In the genomic region with DNA sequence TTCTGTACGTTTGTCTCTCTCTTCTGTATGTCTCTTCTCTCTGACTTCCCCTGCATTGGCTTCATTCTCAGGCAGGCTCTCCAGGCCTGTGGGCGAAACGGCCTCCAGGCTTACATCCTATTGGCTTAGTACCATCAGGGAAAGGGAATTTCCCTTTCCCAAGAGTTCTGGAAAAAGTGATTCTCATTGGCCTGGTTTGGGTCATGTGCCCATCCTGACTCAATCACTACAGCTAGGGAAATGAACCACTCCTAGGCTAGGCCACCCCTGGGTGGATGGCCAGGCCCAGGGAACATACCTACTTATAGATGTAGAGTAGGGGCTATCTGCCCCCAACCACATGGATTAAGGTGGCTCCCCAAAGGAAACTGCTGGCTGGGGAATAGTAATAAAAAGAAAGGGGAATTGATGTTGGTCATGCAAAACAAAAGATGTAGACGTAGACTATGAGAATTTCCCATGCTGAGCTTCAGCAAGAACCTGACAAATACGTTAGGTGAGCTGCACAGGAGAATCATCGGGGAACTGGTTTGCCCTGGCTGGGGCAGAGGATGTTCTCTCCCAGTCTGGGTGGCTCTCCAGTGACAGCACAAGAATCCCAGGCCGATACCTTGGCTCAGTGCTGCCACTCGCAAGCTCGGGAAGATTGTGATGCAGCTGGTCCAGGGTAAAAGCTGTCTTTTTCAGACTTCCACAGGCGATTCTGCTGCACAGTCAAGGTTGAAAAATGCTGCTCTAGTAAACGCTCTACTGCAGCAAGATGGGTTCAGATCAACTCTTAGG, we compare ENCODE assay signal across 9 cellular contexts. TPM values are rescaled to one million over a fixed set of nuclear protein-coding genes. Genes with fewer than 3 reads are reported as not detected.
A peak's percentile ranks its signal among the peaks of the same experiment; 100 is the strongest.
DNase-seq lines count a peak whose midpoint lies in the region; ATAC-seq and TF ChIP-seq lines count a peak whose summit lies in the region.
"Had no signal": no experiment of that assay in that cellular context is flagged by ENCODE, and none has a peak within 500 bp of the region (broad histone marks: within the 10 kb centered on the region; RNA-seq: fewer than 3 reads in every experiment).

No MANE protein-coding gene starts in this region.

- H3K36me3 ChIP-seq in stomach: no peaks in the 10 kb centered on the region

- H3K4me3 Mint-ChIP-seq in activated CD4-positive, alpha-beta memory T cell treated with anti-CD3 and anti-CD28 coated beads, Interleukin-2, amount 10 ng/mL, durations not matched to agents 7 days and 5 days: no peak overlapping the region
- H3K4me3 Mint-ChIP-seq in activated CD4-positive, alpha-beta memory T cell treated with anti-CD3 and anti-CD28 coated beads for 36 hours: no peak overlapping the region
- H3K4me3 Mint-ChIP-seq in activated CD8-positive, alpha-beta T cell treated with anti-CD3 and anti-CD28 coated beads, Interleukin-2, amount 10 ng/mL, durations not matched to agents 7 days and 5 days: no peak overlapping the region
- H3K4me3 Mint-ChIP-seq in activated CD8-positive, alpha-beta memory T cell treated with anti-CD3 and anti-CD28 coated beads, Interleukin-2, amount 10 ng/mL, durations not matched to agents 7 days and 5 days: no peak overlapping the region

- H3K27me3 ChIP-seq in foreskin keratinocyte (no peaks in the 10 kb centered on the region), stomach (no peaks in the 10 kb centered on the region)

- TF ChIP-seq CTCF in foreskin keratinocyte (conservative IDR thresholded peaks at IDR 0.05) (no peak), stomach (IDR thresholded peaks at IDR 0.05) (no peak)

- peaks cover 2% of the 10 kb centered on the region for H3K36me3 Mint-ChIP-seq in activated CD4-positive, alpha-beta memory T cell treated with anti-CD3 and anti-CD28 coated beads, Interleukin-2, amount 10 ng/mL, durations not matched to agents 7 days and 5 days (ENCODE audit: low read depth)
- H3K36me3 Mint-ChIP-seq in activated CD4-positive, alpha-beta memory T cell treated with anti-CD3 and anti-CD28 coated beads for 36 hours: peaks cover 6% of the 10 kb centered on the region
- H3K36me3 Mint-ChIP-seq in activated CD8-positive, alpha-beta T cell treated with anti-CD3 and anti-CD28 coated beads, Interleukin-2, amount 10 ng/mL, durations not matched to agents 7 days and 5 days (ENCODE audit: low read depth): peaks cover 3% of the 10 kb centered on the region
- H3K36me3 Mint-ChIP-seq in activated CD8-positive, alpha-beta memory T cell treated with anti-CD3 and anti-CD28 coated beads, Interleukin-2, amount 10 ng/mL, durations not matched to agents 7 days and 5 days: peaks cover 2% of the 10 kb centered on the region

- TF ChIP-seq EP300 in stomach (IDR thresholded peaks at IDR 0.05): no peak

- CTCF ChIA-PET in activated CD4-positive, alpha-beta memory T cell treated with anti-CD3 and anti-CD28 coated beads, Interleukin-2, amount 10 ng/mL, durations not matched to agents 7 days and 5 days (lab: Charles Lee): interaction anchor here (6.2 kb wide), 1 partner anchor 12 kb away, joined by 46 read pairs; no protein-coding TSS in a partner anchor
- CTCF ChIA-PET in activated CD4-positive, alpha-beta memory T cell treated with anti-CD3 and anti-CD28 coated beads for 36 hours (lab: Charles Lee): interaction anchor here (1.5 to 5.0 kb wide), 3 partner anchors 12 to 109 kb away, joined by 3 to 30 read pairs (median 25); partner anchors contain the start of genes KDM3B and REEP2
- CTCF ChIA-PET in activated CD8-positive, alpha-beta T cell treated with anti-CD3 and anti-CD28 coated beads, Interleukin-2, amount 10 ng/mL, durations not matched to agents 7 days and 5 days (lab: Charles Lee): interaction anchor here (1.0 to 2.1 kb wide), 5 partner anchors 12 to 109 kb away, joined by 3 to 7 read pairs (median 6); partner anchors contain the start of genes ETF1 and KDM3B
- CTCF ChIA-PET in activated CD8-positive, alpha-beta memory T cell treated with anti-CD3 and anti-CD28 coated beads, Interleukin-2, amount 10 ng/mL, durations not matched to agents 7 days and 5 days (lab: Charles Lee): interaction anchor here (1.5 to 10.5 kb wide), 3 partner anchors 11 to 108 kb away, joined by 4 to 100 read pairs (median 4); no protein-coding TSS in a partner anchor

- no peak overlapping the region for H3K4me3 ChIP-seq in stomach

- no peak for DNase-seq in activated CD4-positive, alpha-beta memory T cell treated with anti-CD3 and anti-CD28 coated beads, Interleukin-2, amount 10 ng/mL, durations not matched to agents 7 days and 5 days
- DNase-seq in activated CD4-positive, alpha-beta memory T cell treated with anti-CD3 and anti-CD28 coated beads for 36 hours: no peak
- DNase-seq in activated CD8-positive, alpha-beta T cell treated with anti-CD3 and anti-CD28 coated beads, Interleukin-2, amount 10 ng/mL, durations not matched to agents 7 days and 5 days: no peak
- DNase-seq in foreskin keratinocyte (peak; percentile 59 to 86), stomach (peak; percentile 35), HUDEP-2 (lab: John Stamatoyannopoulos, UW; ENCODE audit: unreplicated experiment in 76 of 76) (no peak)
- no peak for DNase-seq in stimulated activated CD4-positive, alpha-beta T cell treated with anti-CD3 and anti-CD28 coated beads, Interleukin-15, amount 100 ng/mL, for 24 hours
- no peak for DNase-seq in activated CD8-positive, alpha-beta memory T cell treated with anti-CD3 and anti-CD28 coated beads, Interleukin-2, amount 10 ng/mL, durations not matched to agents 7 days and 5 days
- DNase-seq: SIG-M5 had no signal

- whole genome bisulfite sequencing in stomach, 5 donors: 69 to 76% (median 73%) methylated on average over 11 of the region's 11 CpGs

- no peak for TF ChIP-seq POLR2A in stomach (IDR thresholded peaks at IDR 0.05)

- peaks cover 6% of the 10 kb centered on the region for H3K27me3 Mint-ChIP-seq in activated CD4-positive, alpha-beta memory T cell treated with anti-CD3 and anti-CD28 coated beads, Interleukin-2, amount 10 ng/mL, durations not matched to agents 7 days and 5 days
- no peaks in the 10 kb centered on the region for H3K27me3 Mint-ChIP-seq in activated CD4-positive, alpha-beta memory T cell treated with anti-CD3 and anti-CD28 coated beads for 36 hours
- peaks cover 3% of the 10 kb centered on the region for H3K27me3 Mint-ChIP-seq in activated CD8-positive, alpha-beta T cell treated with anti-CD3 and anti-CD28 coated beads, Interleukin-2, amount 10 ng/mL, durations not matched to agents 7 days and 5 days (ENCODE audit: low read depth)
- peaks cover 2% of the 10 kb centered on the region for H3K27me3 Mint-ChIP-seq in activated CD8-positive, alpha-beta memory T cell treated with anti-CD3 and anti-CD28 coated beads, Interleukin-2, amount 10 ng/mL, durations not matched to agents 7 days and 5 days

- H3K9me3 Mint-ChIP-seq in activated CD4-positive, alpha-beta memory T cell treated with anti-CD3 and anti-CD28 coated beads, Interleukin-2, amount 10 ng/mL, durations not matched to agents 7 days and 5 days: no peaks in the 10 kb centered on the region
- H3K9me3 Mint-ChIP-seq in activated CD4-positive, alpha-beta memory T cell treated with anti-CD3 and anti-CD28 coated beads for 36 hours: no peaks in the 10 kb centered on the region
- H3K9me3 Mint-ChIP-seq in activated CD8-positive, alpha-beta T cell treated with anti-CD3 and anti-CD28 coated beads, Interleukin-2, amount 10 ng/mL, durations not matched to agents 7 days and 5 days (ENCODE audit: insufficient read depth): no peaks in the 10 kb centered on the region
- no peaks in the 10 kb centered on the region for H3K9me3 Mint-ChIP-seq in activated CD8-positive, alpha-beta memory T cell treated with anti-CD3 and anti-CD28 coated beads, Interleukin-2, amount 10 ng/mL, durations not matched to agents 7 days and 5 days (ENCODE audit: low read depth)

- POLR2A ChIA-PET in activated CD4-positive, alpha-beta memory T cell treated with anti-CD3 and anti-CD28 coated beads, Interleukin-2, amount 10 ng/mL, durations not matched to agents 7 days and 5 days (lab: Charles Lee): interaction anchor here (1.1 to 1.2 kb wide), 2 partner anchors 114 to 124 kb away, joined by 3 read pairs; partner anchors contain the start of genes FAM53C and HSPA9
- POLR2A ChIA-PET in activated CD4-positive, alpha-beta memory T cell treated with anti-CD3 and anti-CD28 coated beads for 36 hours (lab: Charles Lee): interaction anchor here (2.7 kb wide), 1 partner anchor 82 kb away, joined by 10 read pairs; the partner anchor contains the start of gene ETF1
- POLR2A ChIA-PET in activated CD8-positive, alpha-beta T cell treated with anti-CD3 and anti-CD28 coated beads, Interleukin-2, amount 10 ng/mL, durations not matched to agents 7 days and 5 days (lab: Charles Lee): interaction anchor here (0.8 kb wide), 1 partner anchor 81 kb away, joined by 3 read pairs; the partner anchor contains the start of gene ETF1

- H3K9me3 ChIP-seq in stomach: no peaks in the 10 kb centered on the region

- ATAC-seq in activated CD8-positive, alpha-beta T cell treated with anti-CD3 and anti-CD28 coated beads, Interleukin-2, amount 10 ng/mL, durations not matched to agents 7 days and 5 days: no peak
- ATAC-seq in foreskin keratinocyte: peak; percentile 18
- no peak for ATAC-seq in activated CD8-positive, alpha-beta memory T cell treated with anti-CD3 and anti-CD28 coated beads, Interleukin-2, amount 10 ng/mL, durations not matched to agents 7 days and 5 days

- H3K4me1 ChIP-seq in foreskin keratinocyte (no peaks in the 10 kb centered on the region), stomach (peaks cover 21 to 37% (median 35%) of the 10 kb centered on the region in 4 donors)

- H3K27ac ChIP-seq in foreskin keratinocyte: no peak overlapping the region
- H3K27ac ChIP-seq in stomach: peak overlapping the region in 2 of 5 donors; percentile 14 to 30

- intact Hi-C loops in activated CD4-positive, alpha-beta memory T cell treated with anti-CD3 and anti-CD28 coated beads for 36 hours (cut with micrococcal nuclease): no loop called here
- intact Hi-C loops in stomach (cut with DNase I; ENCODE audit: low total_unique reads): no loop called here

- peak overlapping the region; percentile 48 for H3K27ac Mint-ChIP-seq in activated CD4-positive, alpha-beta memory T cell treated with anti-CD3 and anti-CD28 coated beads, Interleukin-2, amount 10 ng/mL, durations not matched to agents 7 days and 5 days
- H3K27ac Mint-ChIP-seq in activated CD4-positive, alpha-beta memory T cell treated with anti-CD3 and anti-CD28 coated beads for 36 hours: no peak overlapping the region
- H3K27ac Mint-ChIP-seq in activated CD8-positive, alpha-beta T cell treated with anti-CD3 and anti-CD28 coated beads, Interleukin-2, amount 10 ng/mL, durations not matched to agents 7 days and 5 days: peak overlapping the region; percentile 41
- H3K27ac Mint-ChIP-seq in activated CD8-positive, alpha-beta memory T cell treated with anti-CD3 and anti-CD28 coated beads, Interleukin-2, amount 10 ng/mL, durations not matched to agents 7 days and 5 days: no peak overlapping the region

- peaks cover 34% of the 10 kb centered on the region for H3K4me1 Mint-ChIP-seq in activated CD4-positive, alpha-beta memory T cell treated with anti-CD3 and anti-CD28 coated beads, Interleukin-2, amount 10 ng/mL, durations not matched to agents 7 days and 5 days
- peaks cover 43% of the 10 kb centered on the region for H3K4me1 Mint-ChIP-seq in activated CD4-positive, alpha-beta memory T cell treated with anti-CD3 and anti-CD28 coated beads for 36 hours (ENCODE audit: low read depth)
- H3K4me1 Mint-ChIP-seq in activated CD8-positive, alpha-beta T cell treated with anti-CD3 and anti-CD28 coated beads, Interleukin-2, amount 10 ng/mL, durations not matched to agents 7 days and 5 days (ENCODE audit: low read depth): peaks cover 40% of the 10 kb centered on the region
- peaks cover 36% of the 10 kb centered on the region for H3K4me1 Mint-ChIP-seq in activated CD8-positive, alpha-beta memory T cell treated with anti-CD3 and anti-CD28 coated beads, Interleukin-2, amount 10 ng/mL, durations not matched to agents 7 days and 5 days

RNA-seq across cellular contexts. Expression of gene EGR1, which starts 3.7 kb away (rescaled TPM):
- 10 to 100 TPM; 21.0 to 21.6 TPM for total RNA-seq in activated CD4-positive, alpha-beta memory T cell treated with anti-CD3 and anti-CD28 coated beads, Interleukin-2, amount 10 ng/mL, durations not matched to agents 7 days and 5 days
- 10 to 100 TPM; 64.2 to 69.4 TPM for total RNA-seq in activated CD4-positive, alpha-beta memory T cell treated with anti-CD3 and anti-CD28 coated beads for 36 hours
- total RNA-seq in activated CD8-positive, alpha-beta T cell treated with anti-CD3 and anti-CD28 coated beads, Interleukin-2, amount 10 ng/mL, durations not matched to agents 7 days and 5 days: 10 to 100 TPM in 1 of 2 experiments, 1 to 10 TPM in 1; 8.9 to 10.1 TPM
- total RNA-seq in foreskin keratinocyte: 19.5 and 20.4 TPM in 2 replicates
- polyA plus RNA-seq in foreskin keratinocyte: 18.1 and 27.6 TPM in 2 replicates
- total RNA-seq in stomach: 10 to 100 TPM in 4 of 5 donors, 1 to 10 TPM in 1; 7.7 to 83.9 (median 48.1) TPM
- polyA plus RNA-seq in stomach: 10 to 100 TPM; 17.0 to 45.4 (median 30.2) TPM
- 10 to 100 TPM; 10.0 to 10.7 TPM for total RNA-seq in activated CD8-positive, alpha-beta memory T cell treated with anti-CD3 and anti-CD28 coated beads, Interleukin-2, amount 10 ng/mL, durations not matched to agents 7 days and 5 days

RNA-seq across cellular contexts. Expression of gene REEP2, which starts 22.7 kb away (rescaled TPM):
- 1 to 10 TPM in 1 of 2 experiments, under 1 TPM in 1; 0.76 to 1.1 TPM for total RNA-seq in activated CD4-positive, alpha-beta memory T cell treated with anti-CD3 and anti-CD28 coated beads, Interleukin-2, amount 10 ng/mL, durations not matched to agents 7 days and 5 days
- total RNA-seq in activated CD4-positive, alpha-beta memory T cell treated with anti-CD3 and anti-CD28 coated beads for 36 hours: 10 to 100 TPM in 1 of 2 experiments, 1 to 10 TPM in 1; 6.1 to 10.9 TPM
- 1 to 10 TPM in 1 of 2 experiments, under 1 TPM in 1; 0.68 to 1.1 TPM for total RNA-seq in activated CD8-positive, alpha-beta T cell treated with anti-CD3 and anti-CD28 coated beads, Interleukin-2, amount 10 ng/mL, durations not matched to agents 7 days and 5 days
- total RNA-seq in foreskin keratinocyte: 3.0 TPM in 2 replicates
- polyA plus RNA-seq in foreskin keratinocyte: 3.8 and 4.5 TPM in 2 replicates
- 10 to 100 TPM in 1 of 5 donors, 1 to 10 TPM in 2, not detected in 2; 4.5 to 73.3 (median 7.7) TPM for total RNA-seq in stomach
- polyA plus RNA-seq in stomach: 1 to 10 TPM; 2.1 to 5.8 (median 3.1) TPM
- total RNA-seq in activated CD8-positive, alpha-beta memory T cell treated with anti-CD3 and anti-CD28 coated beads, Interleukin-2, amount 10 ng/mL, durations not matched to agents 7 days and 5 days: 1 to 10 TPM; 1.7 to 5.4 TPM

Comparison
In these comparisons a context has a peak if more than half of its experiments do, and no peak if none do; other contexts are left out.
1. H3K27ac Mint-ChIP-seq: peak in activated CD4-positive, alpha-beta memory T cell treated with anti-CD3 and anti-CD28 coated beads, Interleukin-2, amount 10 ng/mL, durations not matched to agents 7 days and 5 days (single experiment) and activated CD8-positive, alpha-beta T cell treated with anti-CD3 and anti-CD28 coated beads, Interleukin-2, amount 10 ng/mL, durations not matched to agents 7 days and 5 days (single experiment); none in activated CD4-positive, alpha-beta memory T cell treated with anti-CD3 and anti-CD28 coated beads for 36 hours (single experiment) and activated CD8-positive, alpha-beta memory T cell treated with anti-CD3 and anti-CD28 coated beads, Interleukin-2, amount 10 ng/mL, durations not matched to agents 7 days and 5 days (single experiment).
2. DNase-seq: peak in foreskin keratinocyte (2 of 2) and stomach (single experiment); none in activated CD4-positive, alpha-beta memory T cell treated with anti-CD3 and anti-CD28 coated beads, Interleukin-2, amount 10 ng/mL, durations not matched to agents 7 days and 5 days (single experiment), activated CD4-positive, alpha-beta memory T cell treated with anti-CD3 and anti-CD28 coated beads for 36 hours (single experiment), activated CD8-positive, alpha-beta T cell treated with anti-CD3 and anti-CD28 coated beads, Interleukin-2, amount 10 ng/mL, durations not matched to agents 7 days and 5 days (single experiment), HUDEP-2 (0 of 76), stimulated activated CD4-positive, alpha-beta T cell treated with anti-CD3 and anti-CD28 coated beads, Interleukin-15, amount 100 ng/mL, for 24 hours (single experiment) and activated CD8-positive, alpha-beta memory T cell treated with anti-CD3 and anti-CD28 coated beads, Interleukin-2, amount 10 ng/mL, durations not matched to agents 7 days and 5 days (single experiment).